In genomic region chr5:127320032-127320945, GRCh38 we compare ENCODE assay signal across 9 cellular contexts. TPM values are rescaled to one million over a fixed set of nuclear protein-coding genes. Genes with fewer than 3 reads are reported as not detected.
DNase-seq lines count a peak whose midpoint lies in the region; ATAC-seq and TF ChIP-seq lines count a peak whose summit lies in the region.
"Had no signal": no experiment of that assay in that cellular context is flagged by ENCODE, and none has a peak within 500 bp of the region (broad histone marks: within the 10 kb centered on the region; RNA-seq: fewer than 3 reads in every experiment).

No MANE protein-coding gene starts in this region.

- TF ChIP-seq CTCF in tibial nerve (IDR thresholded peaks at IDR 0.05) = no peak

- H3K9me3 ChIP-seq in tibial nerve = no peaks in the 10 kb centered on the region
- H3K9me3 ChIP-seq: thoracic aorta had no signal

- no peaks in the 10 kb centered on the region for H3K27me3 ChIP-seq in tibial nerve

- no peak for TF ChIP-seq POLR2A in tibial nerve (IDR thresholded peaks at IDR 0.05)

- H3K27ac ChIP-seq in tibial nerve = no peak overlapping the region
- H3K27ac ChIP-seq: thoracic aorta had no signal

- H3K4me1 ChIP-seq in tibial nerve = peaks cover 0 to 9% (median 0%) of the 10 kb centered on the region in 4 donors

- no peak for TF ChIP-seq EP300 in tibial nerve (IDR thresholded peaks at IDR 0.05)

- DNase-seq in NCI-H526 (lab: John Stamatoyannopoulos, UW) (peak; percentile 60 to 62), myocyte (ENCODE audit: low read depth) (peak; percentile 89), NCI-H2029 treated with DMSO at 0.1 percent for 48 hours (lab: John Stamatoyannopoulos, UW) (no peak), tibial nerve (ENCODE audit: low spot score in 2 of 2) (no peak), RPMI8226 (no peak), NCI-H345 treated with DMSO at 0.1 percent for 48 hours (lab: John Stamatoyannopoulos, UW; ENCODE audit: unreplicated experiment) (no peak)

- no peak overlapping the region for H3K4me3 ChIP-seq in tibial nerve
- H3K4me3 ChIP-seq: thoracic aorta had no signal

- ATAC-seq in GM18873 (IDR thresholded peaks at IDR 0.05; ENCODE audit: low FRiP score, unreplicated experiment) = peak; percentile 94
- ATAC-seq in HG02678 (IDR thresholded peaks at IDR 0.05; ENCODE audit: unreplicated experiment) = peak; percentile 95

- no peaks in the 10 kb centered on the region for H3K36me3 ChIP-seq in tibial nerve
- H3K36me3 ChIP-seq: thoracic aorta had no signal

- 21 to 30% methylated on average over 5 of the region's 5 CpGs for WGBS in tibial nerve, 2 donors

RNA-seq across cellular contexts. Expression of gene MEGF10, which starts 29.7 kb away (rescaled TPM):
- total RNA-seq in myocyte (193 and 196 TPM in 2 replicates), tibial nerve (1 to 10 TPM in 2 of 4 donors, under 1 TPM in 2; 0.30 to 3.3 (median 1.3) TPM)
- 36.8 TPM for polyA plus RNA-seq in myocyte (2012)

Comparison
In these comparisons a context has a peak if more than half of its experiments do, and no peak if none do; other contexts are left out.
1. DNase-seq: peak in NCI-H526 (2 of 2) and myocyte (single experiment); none in NCI-H2029 treated with DMSO at 0.1 percent for 48 hours (single experiment), tibial nerve (0 of 2), RPMI8226 (single experiment) and NCI-H345 treated with DMSO at 0.1 percent for 48 hours (single experiment).
2. RNA of gene MEGF10, which starts 29.7 kb away (total RNA-seq): 193 to 196 TPM in myocyte; 0.30 to 3.3 TPM in tibial nerve; every median in the first group is over 10 times any median in the second.